Comparison of ENCODE assay signal across 31 cellular contexts in genomic region chr16:7458144-7458543, GRCh38.
"Had no signal": no experiment of that assay in that cellular context is flagged by ENCODE, and none has a peak within 500 bp of the region (broad histone marks: within the 10 kb centered on the region; RNA-seq: fewer than 3 reads in every experiment).

No MANE protein-coding gene starts in this region.

- ATAC-seq: activated naive CD4-positive, alpha-beta T cell treated with anti-CD3 and anti-CD28 coated beads, Interleukin-2, amount 50 U/mL, for 72 hours; activated naive CD8-positive, alpha-beta T cell treated with anti-CD3 and anti-CD28 coated beads, Interleukin-2, amount 50 U/mL, for 24 hours; activated T-cell treated with anti-CD3 and anti-CD28 coated beads, Interleukin-2, amount 50 U/mL, for 4 hours; activated T-cell treated with anti-CD3 and anti-CD28 coated beads, Interleukin-2, amount 50 U/mL, for 72 hours; activated T-helper 17 cell treated with anti-CD3 and anti-CD28 coated beads, Interleukin-2, amount 50 U/mL, for 72 hours had no signal

- DNase-seq: activated effector memory CD4-positive, alpha-beta T cell treated with anti-CD3 and anti-CD28 coated beads, Interleukin-2, amount 50 U/mL, for 16 hours; activated effector memory CD4-positive, alpha-beta T cell treated with Interleukin-2 at 50 U/mL for 16 hours; activated gamma-delta T cell; activated gamma-delta T cell treated with Interleukin-2 at 50 U/mL for 16 hours; activated naive CD4-positive, alpha-beta T cell; activated naive CD4-positive, alpha-beta T cell treated with anti-CD3 and anti-CD28 coated beads for 36 hours; activated naive CD4-positive, alpha-beta T cell treated with anti-CD3 and anti-CD28 coated beads, Interleukin-2, amount 10 ng/mL, durations not matched to agents 7 days and 5 days; activated naive CD4-positive, alpha-beta T cell treated with anti-CD3 and anti-CD28 coated beads, Interleukin-2, amount 50 U/mL, for 16 hours; activated naive CD4-positive, alpha-beta T cell treated with Interleukin-2 at 50 U/mL for 16 hours; activated naive CD8-positive, alpha-beta T cell treated with anti-CD3 and anti-CD28 coated beads for 36 hours; activated naive CD8-positive, alpha-beta T cell treated with anti-CD3 and anti-CD28 coated beads, Interleukin-2, amount 10 ng/mL, durations not matched to agents 7 days and 5 days; activated naive CD8-positive, alpha-beta T cell treated with anti-CD3 and anti-CD28 coated beads, Interleukin-2, amount 50 U/mL, for 24 hours; activated T-cell treated with anti-CD3 and anti-CD28 coated beads, Interleukin-2, amount 50 U/mL, for 1 hour; activated T-cell treated with anti-CD3 and anti-CD28 coated beads, Interleukin-2, amount 50 U/mL, for 24 hours; activated T-cell treated with anti-CD3 and anti-CD28 coated beads, Interleukin-2, amount 50 U/mL, for 4 hours; activated T-cell treated with anti-CD3 and anti-CD28 coated beads, Interleukin-2, amount 50 U/mL, for 48 hours; activated T-cell treated with anti-CD3 and anti-CD28 coated beads, Interleukin-2, amount 50 U/mL, for 72 hours; adrenal gland; amniotic stem cell; amygdala; anterior cingulate cortex; aorta; brain microvascular endothelial cell; caudate nucleus; central memory CD4-positive, alpha-beta T cell; cerebellar nuclear complex had no signal

- H3K36me3 ChIP-seq: adrenal gland, ascending aorta, brain microvascular endothelial cell, breast epithelium, cardiac muscle cell had no signal

- H3K4me3 ChIP-seq: adrenal gland, ascending aorta, breast epithelium, cardiac muscle cell had no signal

- H3K27me3 ChIP-seq: adrenal gland, ascending aorta, brain microvascular endothelial cell, breast epithelium, cardiac muscle cell had no signal

- H3K9me3 ChIP-seq: adrenal gland, ascending aorta had no signal

- H3K27ac ChIP-seq: adrenal gland, ascending aorta, brain microvascular endothelial cell, breast epithelium, cardiac muscle cell had no signal

- H3K4me1 ChIP-seq: adrenal gland, ascending aorta, breast epithelium had no signal
